In the genomic region with DNA sequence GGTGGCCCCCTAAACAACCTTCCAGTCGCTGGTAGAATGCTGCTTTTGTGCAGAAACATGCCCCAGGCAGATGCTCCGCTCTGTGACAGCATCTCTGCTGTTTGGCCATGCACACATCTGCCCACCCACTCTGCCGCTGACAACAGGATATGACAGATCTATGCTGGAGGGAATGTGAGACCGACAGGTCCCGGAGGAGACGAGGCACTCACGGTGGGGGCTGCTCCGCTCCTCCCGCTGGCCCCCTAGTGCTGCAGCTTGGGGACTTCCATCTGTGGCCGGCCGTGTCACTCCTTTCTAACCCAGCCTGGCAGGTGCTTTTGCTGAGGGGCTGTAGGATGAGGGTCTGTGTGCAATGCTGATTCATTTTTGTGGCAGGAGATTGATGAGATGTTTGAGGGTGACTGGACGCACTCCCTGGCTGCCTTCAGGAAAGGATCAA, we compare ENCODE assay signal across 10 cellular contexts. TPM values are rescaled to one million over a fixed set of nuclear protein-coding genes. Genes with fewer than 3 reads are reported as not detected.
A peak's percentile ranks its signal among the peaks of the same experiment; 100 is the strongest.
DNase-seq lines count a peak whose midpoint lies in the region; ATAC-seq and TF ChIP-seq lines count a peak whose summit lies in the region.
"Had no signal": no experiment of that assay in that cellular context is flagged by ENCODE, and none has a peak within 500 bp of the region (broad histone marks: within the 10 kb centered on the region; RNA-seq: fewer than 3 reads in every experiment).

No MANE protein-coding gene starts in this region.

- TF ChIP-seq POLR2A in right lobe of liver (IDR thresholded peaks at IDR 0.05), result no peak

- CTCF ChIA-PET in HEK293T (lab: Yijun Ruan, JAX), result no interaction called here
- CTCF ChIA-PET in activated CD4-positive, alpha-beta memory T cell treated with anti-CD3 and anti-CD28 coated beads, Interleukin-2, amount 10 ng/mL, durations not matched to agents 7 days and 5 days (lab: Charles Lee), result interaction anchor here (1.9 kb wide), 1 partner anchor 17 kb away, joined by 4 read pairs; no protein-coding TSS in a partner anchor

- no peak overlapping the region for H3K4me3 ChIP-seq in right lobe of liver

- H3K4me1 ChIP-seq in right lobe of liver, result no peaks in the 10 kb centered on the region

- H3K9me3 ChIP-seq in right lobe of liver, result no peaks in the 10 kb centered on the region

- no peaks in the 10 kb centered on the region for H3K36me3 ChIP-seq in right lobe of liver

- WGBS in right lobe of liver (ENCODE audit: insufficient coverage, low coverage, low lambda C conversion rate, missing lambda C conversion rate), result 45% methylated on average over 6 of the region's 12 CpGs

- no peak overlapping the region for H3K4me3 Mint-ChIP-seq in activated CD4-positive, alpha-beta memory T cell treated with anti-CD3 and anti-CD28 coated beads, Interleukin-2, amount 10 ng/mL, durations not matched to agents 7 days and 5 days
- H3K4me3 Mint-ChIP-seq: naive B cell had no signal

- H3K27ac Mint-ChIP-seq in activated CD4-positive, alpha-beta memory T cell treated with anti-CD3 and anti-CD28 coated beads, Interleukin-2, amount 10 ng/mL, durations not matched to agents 7 days and 5 days, result no peak overlapping the region

- no peak for TF ChIP-seq CTCF in right lobe of liver (IDR thresholded peaks at IDR 0.05)

- H3K36me3 Mint-ChIP-seq in activated CD4-positive, alpha-beta memory T cell treated with anti-CD3 and anti-CD28 coated beads, Interleukin-2, amount 10 ng/mL, durations not matched to agents 7 days and 5 days (ENCODE audit: low read depth), result no peaks in the 10 kb centered on the region
- H3K36me3 Mint-ChIP-seq: naive B cell had no signal

- H3K27me3 ChIP-seq in right lobe of liver, result no peaks in the 10 kb centered on the region

- DNase-seq in EL (peak; percentile 79), HEK293T (ENCODE audit: extremely low spot score) (peak; percentile 28), lung microvascular endothelial cell (ENCODE audit: low read depth in 2 of 2) (peak; percentile 6 to 65), NCI-H774 (lab: John Stamatoyannopoulos, UW) (no peak), RKO (ENCODE audit: low spot score) (no peak), right lobe of liver (no peak)
- DNase-seq in activated CD4-positive, alpha-beta memory T cell treated with anti-CD3 and anti-CD28 coated beads, Interleukin-2, amount 10 ng/mL, durations not matched to agents 7 days and 5 days, result peak; percentile 17
- DNase-seq: naive B cell, NCI-H226 had no signal

- H3K27me3 Mint-ChIP-seq in activated CD4-positive, alpha-beta memory T cell treated with anti-CD3 and anti-CD28 coated beads, Interleukin-2, amount 10 ng/mL, durations not matched to agents 7 days and 5 days, result no peaks in the 10 kb centered on the region

- intact Hi-C loops in right lobe of liver (cut with DNase I), result no loop called here

- POLR2A ChIA-PET in HEK293T (lab: Yijun Ruan, JAX), result no interaction called here
- POLR2A ChIA-PET in activated CD4-positive, alpha-beta memory T cell treated with anti-CD3 and anti-CD28 coated beads, Interleukin-2, amount 10 ng/mL, durations not matched to agents 7 days and 5 days (lab: Charles Lee), result no interaction called here

- peaks cover 50% of the 10 kb centered on the region for H3K4me1 Mint-ChIP-seq in activated CD4-positive, alpha-beta memory T cell treated with anti-CD3 and anti-CD28 coated beads, Interleukin-2, amount 10 ng/mL, durations not matched to agents 7 days and 5 days

- no peak overlapping the region for H3K27ac ChIP-seq in right lobe of liver

- ATAC-seq in GM21723 (IDR thresholded peaks at IDR 0.05; ENCODE audit: unreplicated experiment) (no peak), right lobe of liver (no peak)

- H3K9me3 Mint-ChIP-seq in activated CD4-positive, alpha-beta memory T cell treated with anti-CD3 and anti-CD28 coated beads, Interleukin-2, amount 10 ng/mL, durations not matched to agents 7 days and 5 days, result no peaks in the 10 kb centered on the region
- H3K9me3 Mint-ChIP-seq: naive B cell had no signal

TF ChIP-seq in HEK293T, 16 proteins besides CTCF, POLR2A, EP300 and RAD21:
- no peak for TF ChIP-seq ELF4 (IDR thresholded peaks at IDR 0.05)
- TF ChIP-seq, protein P1, sequence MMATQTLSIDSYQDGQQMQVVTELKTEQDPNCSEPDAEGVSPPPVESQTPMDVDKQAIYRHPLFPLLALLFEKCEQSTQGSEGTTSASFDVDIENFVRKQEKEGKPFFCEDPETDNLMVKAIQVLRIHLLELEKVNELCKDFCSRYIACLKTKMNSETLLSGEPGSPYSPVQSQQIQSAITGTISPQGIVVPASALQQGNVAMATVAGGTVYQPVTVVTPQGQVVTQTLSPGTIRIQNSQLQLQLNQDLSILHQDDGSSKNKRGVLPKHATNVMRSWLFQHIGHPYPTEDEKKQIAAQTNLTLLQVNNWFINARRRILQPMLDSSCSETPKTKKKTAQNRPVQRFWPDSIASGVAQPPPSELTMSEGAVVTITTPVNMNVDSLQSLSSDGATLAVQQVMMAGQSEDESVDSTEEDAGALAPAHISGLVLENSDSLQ (IDR thresholded peaks at IDR 0.05), result peak; percentile 11; the same call in 1 of the 2 replicates

RNA-seq across cellular contexts. Expression of a gene that starts 49.1 kb away (rescaled TPM):
- total RNA-seq in activated CD4-positive, alpha-beta memory T cell treated with anti-CD3 and anti-CD28 coated beads, Interleukin-2, amount 10 ng/mL, durations not matched to agents 7 days and 5 days, result not detected
- total RNA-seq in lung microvascular endothelial cell (not detected in 2 replicates), right lobe of liver (not detected)

Comparison
In these comparisons a context has a peak if more than half of its experiments do, and no peak if none do; other contexts are left out.
1. DNase-seq: peak in EL (single experiment), HEK293T (single experiment), activated CD4-positive, alpha-beta memory T cell treated with anti-CD3 and anti-CD28 coated beads, Interleukin-2, amount 10 ng/mL, durations not matched to agents 7 days and 5 days (single experiment) and lung microvascular endothelial cell (2 of 2); none in NCI-H774 (single experiment), RKO (single experiment) and right lobe of liver (0 of 3).